ENCODE assay signal across 8 cellular contexts in genomic region chr3:30012941-30013543, GRCh38.
DNase-seq lines count a peak whose midpoint lies in the region; FAIRE-seq and TF ChIP-seq lines count a peak whose summit lies in the region.

No MANE protein-coding gene starts in this region.

- no peak overlapping the region for H3K4me3 ChIP-seq in A673 (ENCODE audit: low read depth, low read length, poor library complexity, severe bottlenecking)
- H3K4me3 ChIP-seq in kidney (ENCODE audit: low read length in 2 of 2): no peak overlapping the region

- CTCF ChIA-PET in A673 (lab: Charles Lee): interaction anchor here (0.5 to 1.9 kb wide), 6 partner anchors 29 to 1159 kb away, joined by 3 to 13 read pairs (median 4); no protein-coding TSS in a partner anchor

- no peak overlapping the region for H3K9ac ChIP-seq in kidney (ENCODE audit: low read length in 2 of 2)

- H3K9me3 ChIP-seq in A673 (ENCODE audit: low read depth, low read length, poor library complexity, severe bottlenecking): no peaks in the 10 kb centered on the region
- no peaks in the 10 kb centered on the region for H3K9me3 ChIP-seq in kidney (ENCODE audit: control insufficient read depth in 1 of 2, low read length in 2 of 2)

- H3K36me3 ChIP-seq in A673 (ENCODE audit: insufficient read depth, low read length, poor library complexity, severe bottlenecking) (no peaks in the 10 kb centered on the region), kidney (ENCODE audit: control insufficient read depth in 1 of 2, insufficient read depth in 2 of 2, low read length in 2 of 2) (no peaks in the 10 kb centered on the region)

- FAIRE-seq in GM18507 (lab: Jason Lieb, UNC) (peak; percentile 78), kidney (lab: Jason Lieb, UNC) (peak; percentile 17)

- DNase-seq in A673 (ENCODE audit: low spot score) (peak; percentile 92), GM18507 (ENCODE audit: extremely low spot score, insufficient read length, low read depth) (peak; percentile 5), NCI-H1417 treated with DMSO at 0.1 percent for 48 hours (lab: John Stamatoyannopoulos, UW) (peak; percentile 6), T1000 (lab: John Stamatoyannopoulos, UW) (peak; percentile 66), caudate nucleus (lab: John Stamatoyannopoulos, UW) (peak in 47 of 61 donors; percentile 0 to 86 (median 11)), kidney (no peak)
- peak; percentile 18 for DNase-seq in stimulated activated CD4-positive, alpha-beta T cell treated with anti-CD3 and anti-CD28 coated beads, Interleukin-2, amount 100 ng/mL, for 4 hours (ENCODE audit: low read depth)
- no peak for DNase-seq in central memory CD4-positive, alpha-beta T cell

- H3K4me1 ChIP-seq in A673 (ENCODE audit: insufficient read depth, low read length, poor library complexity, severe bottlenecking) (peaks cover 24% of the 10 kb centered on the region), kidney (ENCODE audit: control insufficient read depth in 1 of 2, insufficient read depth in 1 of 2, low read depth in 1 of 2, low read length in 2 of 2) (no peaks in the 10 kb centered on the region)

- no peak overlapping the region for H3K27ac ChIP-seq in A673 (ENCODE audit: low read depth, low read length, poor library complexity, severe bottlenecking)
- no peak overlapping the region for H3K27ac ChIP-seq in caudate nucleus (ENCODE audit: low read depth, low read length)
- H3K27ac ChIP-seq in kidney (ENCODE audit: low read depth in 2 of 2, low read length in 2 of 2): no peak overlapping the region

- POLR2A ChIA-PET in A673 (lab: Charles Lee; ENCODE audit: low non-redundant PET): no interaction called here

- BruUV-seq in A673 (replicated peaks; lab: Mats Ljungman, UMichigan): no TSS peak

- TF ChIP-seq CTCF in A673 (conservative IDR thresholded peaks at IDR 0.05; ENCODE audit: low read depth, low read length) (peak; percentile 87), kidney (IDR thresholded peaks at IDR 0.05; ENCODE audit: borderline replicate concordance, extremely low read depth, insufficient read depth) (peak; percentile 58)

- H3K27me3 ChIP-seq in A673 (replicated peaks; ENCODE audit: insufficient read depth, low read depth, low read length, poor library complexity): no peaks in the 10 kb centered on the region

- intact Hi-C loops in A673 (cut with micrococcal nuclease; ENCODE audit: unreplicated experiment) (loop anchor here (1.0 to 10.0 kb wide), 4 partner anchors 186 to 1122 kb away; no protein-coding TSS in a partner anchor), kidney (cut with DNase I) (no loop called here)

Comparison
In these comparisons a context has a peak if more than half of its experiments do, and no peak if none do; other contexts are left out.
1. DNase-seq: peak in A673 (single experiment), GM18507 (single experiment), NCI-H1417 treated with DMSO at 0.1 percent for 48 hours (single experiment), T1000 (single experiment), caudate nucleus (47 of 61) and stimulated activated CD4-positive, alpha-beta T cell treated with anti-CD3 and anti-CD28 coated beads, Interleukin-2, amount 100 ng/mL, for 4 hours (single experiment); none in kidney (single experiment) and central memory CD4-positive, alpha-beta T cell (single experiment).